ENCODE assay signal across 23 cellular contexts in the genomic region with DNA sequence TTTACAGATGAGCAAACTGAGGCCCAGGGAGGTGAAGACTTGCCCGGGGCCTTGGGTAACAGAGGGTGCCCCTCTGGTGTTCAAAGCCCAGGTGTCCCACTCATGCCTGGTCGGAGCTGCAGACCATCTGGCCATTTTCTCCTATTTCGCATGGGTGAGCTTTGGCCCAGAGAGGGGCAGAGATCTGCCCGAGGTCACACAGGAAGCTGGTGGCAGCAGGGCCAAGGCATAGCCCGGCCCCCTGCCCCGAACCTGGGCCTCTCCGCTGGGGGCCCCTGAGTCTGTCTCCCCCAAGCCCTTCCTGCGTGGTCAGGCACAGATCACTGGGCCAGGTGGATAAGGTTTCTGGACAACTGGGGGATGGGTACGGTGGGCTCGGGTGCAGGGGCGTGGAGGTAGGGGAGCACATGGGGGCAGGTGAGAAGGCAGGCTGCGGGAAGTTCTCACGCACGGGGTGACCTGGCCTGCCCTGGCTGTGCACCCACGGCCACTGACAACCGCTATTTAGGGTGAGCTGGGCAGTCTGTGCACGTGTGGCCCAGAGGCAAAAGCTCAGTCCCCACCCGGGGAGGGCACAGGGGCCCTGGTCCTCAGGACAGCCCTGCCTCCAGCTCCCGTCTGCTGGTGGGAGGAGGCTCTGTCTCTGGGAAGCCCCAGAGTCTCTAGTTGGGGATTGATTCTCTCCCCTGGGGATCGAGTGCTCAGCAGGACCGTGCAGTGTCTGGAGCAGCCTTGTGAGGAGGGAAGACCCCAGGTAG.
DNase-seq lines count a peak whose midpoint lies in the region; ATAC-seq, FAIRE-seq and TF ChIP-seq lines count a peak whose summit lies in the region.
"Had no signal": no experiment of that assay in that cellular context is flagged by ENCODE, and none has a peak within 500 bp of the region (broad histone marks: within the 10 kb centered on the region; RNA-seq: fewer than 3 reads in every experiment).

No MANE protein-coding gene starts in this region.

- no peaks in the 10 kb centered on the region for H3K36me3 Mint-ChIP-seq in activated T-helper 17 cell treated with anti-CD3 and anti-CD28 coated beads, Interleukin-2, amount 50 U/mL, for 72 hours (ENCODE audit: low read depth)

- dilution Hi-C loops in IMR-90 (cut with HindIII; ENCODE audit: low sequenced_read_pairs, unreplicated experiment) = no loop called here

- POLR2A ChIA-PET in IMR-90 (lab: Charles Lee; ENCODE audit: unreplicated experiment) = no interaction called here

- H3K27ac ChIP-seq in right atrium auricular region (no peak overlapping the region), IMR-90 (ENCODE audit: insufficient read depth, low read length) (no peak overlapping the region), kidney (ENCODE audit: low read depth in 2 of 2, low read length in 2 of 2) (no peak overlapping the region), mesendoderm (ENCODE audit: low read depth, low read length) (no peak overlapping the region)
- H3K27ac ChIP-seq: A549, SK-N-MC had no signal

- H3K4me3 ChIP-seq in right atrium auricular region (no peak overlapping the region), IMR-90 (ENCODE audit: insufficient read depth, low read depth, low read length) (no peak overlapping the region), kidney (ENCODE audit: low read length in 2 of 2) (no peak overlapping the region), mesendoderm (ENCODE audit: low read length) (no peak overlapping the region)
- H3K4me3 ChIP-seq: A549, SK-N-MC had no signal

- no peak overlapping the region for H2BK20ac ChIP-seq in IMR-90 (ENCODE audit: low read depth, low read length)

- H3K18ac ChIP-seq in IMR-90 (ENCODE audit: low read depth, low read length) (no peak overlapping the region), mesendoderm (ENCODE audit: low read length) (no peak overlapping the region)

- H2AFZ ChIP-seq in IMR-90 (replicated peaks; ENCODE audit: low read length, poor library complexity) = no peak overlapping the region

- H3K9me3 ChIP-seq in right atrium auricular region (no peaks in the 10 kb centered on the region), IMR-90 (ENCODE audit: control insufficient read depth, insufficient read depth, low read length) (no peaks in the 10 kb centered on the region), kidney (ENCODE audit: control insufficient read depth in 1 of 2, low read length in 2 of 2) (no peaks in the 10 kb centered on the region)
- H3K9me3 ChIP-seq: A549, BE2C had no signal

- H3K23ac ChIP-seq in IMR-90 (ENCODE audit: low read depth, low read length) = no peak overlapping the region
- no peak overlapping the region for H3K23ac ChIP-seq in mesendoderm (ENCODE audit: low read length)

- ATAC-seq in IMR-90 (ENCODE audit: low read depth) = no peak
- no peak for ATAC-seq in activated T-helper 17 cell treated with anti-CD3 and anti-CD28 coated beads, Interleukin-2, amount 50 U/mL, for 72 hours (replicated peaks)
- ATAC-seq: A549 had no signal

- H2BK5ac ChIP-seq in IMR-90 (ENCODE audit: low read depth, low read length, poor library complexity, severe bottlenecking) = no peak overlapping the region
- H2BK5ac ChIP-seq in mesendoderm (ENCODE audit: low read length) = no peak overlapping the region

- TF ChIP-seq CTCF in right atrium auricular region (IDR thresholded peaks at IDR 0.05) (no peak), IMR-90 (conservative IDR thresholded peaks at IDR 0.05; ENCODE audit: low read depth, low read length) (no peak), kidney (IDR thresholded peaks at IDR 0.05; ENCODE audit: borderline replicate concordance, extremely low read depth, insufficient read depth) (no peak)

- H3K27me3 ChIP-seq in right atrium auricular region (no peaks in the 10 kb centered on the region), IMR-90 (ENCODE audit: control insufficient read depth, insufficient read depth, low read length) (peaks cover 55% of the 10 kb centered on the region), mesendoderm (ENCODE audit: insufficient read depth, low read length, poor library complexity) (no peaks in the 10 kb centered on the region)

- H4K5ac ChIP-seq in IMR-90 (ENCODE audit: low read depth, low read length) (no peak overlapping the region), mesendoderm (ENCODE audit: low read length) (no peak overlapping the region)

- H3K9me1 ChIP-seq in IMR-90 (ENCODE audit: insufficient read depth, low read length) = no peaks in the 10 kb centered on the region

- H4K8ac ChIP-seq in IMR-90 (ENCODE audit: low read depth in 2 of 2, low read length in 2 of 2) = no peak overlapping the region
- no peak overlapping the region for H4K8ac ChIP-seq in mesendoderm (ENCODE audit: low read depth, low read length)

- CTCF ChIA-PET in IMR-90 (lab: Yijun Ruan, JAX) = no interaction called here

- H3K4me2 ChIP-seq in IMR-90 (ENCODE audit: low read depth, low read length) (no peak overlapping the region), mesendoderm (ENCODE audit: low read length) (no peak overlapping the region)
- H3K4me2 ChIP-seq: A549 had no signal

- no peaks in the 10 kb centered on the region for H3K9me3 Mint-ChIP-seq in activated T-helper 17 cell treated with anti-CD3 and anti-CD28 coated beads, Interleukin-2, amount 50 U/mL, for 72 hours
- H3K9me3 Mint-ChIP-seq: CD4-positive, alpha-beta T cell had no signal

- no peak overlapping the region for H2BK120ac ChIP-seq in IMR-90 (ENCODE audit: low read depth, low read length)
- no peak overlapping the region for H2BK120ac ChIP-seq in mesendoderm (ENCODE audit: low read depth, low read length)

- H3K36me3 ChIP-seq in right atrium auricular region (no peaks in the 10 kb centered on the region), IMR-90 (ENCODE audit: control insufficient read depth, insufficient read depth, low read length) (no peaks in the 10 kb centered on the region), kidney (ENCODE audit: control insufficient read depth in 1 of 2, insufficient read depth in 2 of 2, low read length in 2 of 2) (no peaks in the 10 kb centered on the region), mesendoderm (ENCODE audit: control insufficient read depth, insufficient read depth, low read length) (no peaks in the 10 kb centered on the region)
- H3K36me3 ChIP-seq: BE2C had no signal

- TF ChIP-seq POLR2A in IMR-90 (IDR thresholded peaks at IDR 0.05; ENCODE audit: low read depth, low read length) = no peak

- intact Hi-C loops in cardiac septum (cut with DNase I) = no loop called here
- intact Hi-C loops in IMR-90 (cut with micrococcal nuclease) = no loop called here
- intact Hi-C loops in kidney (cut with DNase I) = no loop called here

- H3K4me1 ChIP-seq in right atrium auricular region (no peaks in the 10 kb centered on the region), IMR-90 (ENCODE audit: control insufficient read depth, insufficient read depth, low read length) (no peaks in the 10 kb centered on the region), kidney (ENCODE audit: control insufficient read depth in 1 of 2, insufficient read depth in 1 of 2, low read depth in 1 of 2, low read length in 2 of 2) (no peaks in the 10 kb centered on the region), mesendoderm (ENCODE audit: control insufficient read depth, low read depth, low read length) (no peaks in the 10 kb centered on the region)
- H3K4me1 ChIP-seq: A549, BE2C had no signal

- H3K9ac ChIP-seq in IMR-90 (ENCODE audit: low read depth, low read length) = no peak overlapping the region
- H3K9ac ChIP-seq in kidney (ENCODE audit: low read length in 2 of 2) = no peak overlapping the region
- no peak overlapping the region for H3K9ac ChIP-seq in mesendoderm (ENCODE audit: low read length)

- H3K79me1 ChIP-seq in IMR-90 (ENCODE audit: low read depth in 1 of 2, low read length in 2 of 2) = no peaks in the 10 kb centered on the region
- H3K79me1 ChIP-seq in mesendoderm (ENCODE audit: low read length) = no peaks in the 10 kb centered on the region

- no peaks in the 10 kb centered on the region for H3K79me2 ChIP-seq in mesendoderm (ENCODE audit: control insufficient read depth, insufficient read depth, low read length)

- H3K4ac ChIP-seq in IMR-90 (ENCODE audit: low read depth, low read length) (no peak overlapping the region), mesendoderm (ENCODE audit: low read depth, low read length) (no peak overlapping the region)

- no peak overlapping the region for H3K27ac Mint-ChIP-seq in activated T-helper 17 cell treated with anti-CD3 and anti-CD28 coated beads, Interleukin-2, amount 50 U/mL, for 72 hours
- H3K27ac Mint-ChIP-seq: CD4-positive, alpha-beta T cell had no signal

- no peak overlapping the region for H3K14ac ChIP-seq in IMR-90 (replicated peaks; ENCODE audit: low read depth, low read length)

- in situ Hi-C loops in IMR-90 (cut with MboI; ENCODE audit: low sequenced_read_pairs) = no loop called here

- no peaks in the 10 kb centered on the region for H4K20me1 ChIP-seq in IMR-90 (ENCODE audit: insufficient read depth, low read length)

- peaks cover 9% of the 10 kb centered on the region for H3K27me3 Mint-ChIP-seq in activated T-helper 17 cell treated with anti-CD3 and anti-CD28 coated beads, Interleukin-2, amount 50 U/mL, for 72 hours

- H2AK5ac ChIP-seq in IMR-90 (ENCODE audit: low read depth, low read length) (no peak overlapping the region), mesendoderm (ENCODE audit: low read length) (no peak overlapping the region)

- H2AK9ac ChIP-seq in IMR-90 (replicated peaks; ENCODE audit: low read depth, low read length, poor library complexity) = peak overlapping the region; percentile 39

- H3K56ac ChIP-seq in IMR-90 (ENCODE audit: extremely low read depth, insufficient read depth, low read length) (no peak overlapping the region), mesendoderm (ENCODE audit: low read length) (no peak overlapping the region)

- H4K91ac ChIP-seq in IMR-90 (ENCODE audit: insufficient read depth, low read depth, low read length) = no peak overlapping the region

- peak; percentile 67 for DNase-seq in cardiac septum (ENCODE audit: low spot score)
- DNase-seq in right atrium auricular region (ENCODE audit: low spot score) = no peak
- no peak for DNase-seq in IMR-90
- DNase-seq in kidney = peak; percentile 49
- no peak for DNase-seq in urothelium cell line (ENCODE audit: low spot score)
- no peak for DNase-seq in activated gamma-delta T cell treated with Interleukin-2 at 50 U/mL for 16 hours
- DNase-seq in mesendoderm = no peak
- DNase-seq: BE2C; CD4-positive, alpha-beta T cell; Karpas-422; MV-4-11; NCI-H1694; NCI-H2081; NCI-H446 treated with DMSO at 0.1 percent for 48 hours; NCI-H526 treated with DMSO at 0.1 percent for 48 hours; OCI-M1; SHP77 treated with DMSO at 0.1 percent for 48 hours had no signal

- H3K4me3 Mint-ChIP-seq in activated T-helper 17 cell treated with anti-CD3 and anti-CD28 coated beads, Interleukin-2, amount 50 U/mL, for 72 hours = no peak overlapping the region
- H3K4me3 Mint-ChIP-seq: CD4-positive, alpha-beta T cell had no signal

- FAIRE-seq in kidney (lab: Jason Lieb, UNC) = no peak
- peak; percentile 91 for FAIRE-seq in urothelium cell line (lab: Jason Lieb, UNC)
- FAIRE-seq: A549, G401.6, GM12892, GM18507 had no signal

- no peaks in the 10 kb centered on the region for H3K4me1 Mint-ChIP-seq in activated T-helper 17 cell treated with anti-CD3 and anti-CD28 coated beads, Interleukin-2, amount 50 U/mL, for 72 hours

- WGBS in IMR-90 (ENCODE audit: extremely low coverage in 2 of 2, insufficient read length in 1 of 2), 2 experiments = 46% methylated on average over 10 of the region's 21 CpGs; no CpG with 5 or more reads in 1 of the 2 experiments
- no CpG with 5 or more reads among the region's 21 CpGs for WGBS in mesendoderm (ENCODE audit: extremely low coverage, insufficient coverage, low lambda C conversion rate)

- no TSS peak for BruUV-seq in IMR-90 (replicated peaks; lab: Mats Ljungman, UMichigan)

- no peak for TF ChIP-seq RAD21 in IMR-90 (IDR thresholded peaks at IDR 0.05; ENCODE audit: low read length)

- H2BK15ac ChIP-seq in IMR-90 (ENCODE audit: low read depth, low read length) (no peak overlapping the region), mesendoderm (replicated peaks; ENCODE audit: low read depth) (no peak overlapping the region)

Comparison
In these comparisons a context has a peak if more than half of its experiments do, and no peak if none do; other contexts are left out.
1. DNase-seq: peak in cardiac septum (single experiment) and kidney (single experiment); none in right atrium auricular region (single experiment), IMR-90 (single experiment), urothelium cell line (single experiment), activated gamma-delta T cell treated with Interleukin-2 at 50 U/mL for 16 hours (single experiment) and mesendoderm (single experiment).